Comparison of ENCODE assay signal across 9 cellular contexts in genomic region chr16:12459401-12459791, GRCh38.
DNase-seq lines count a peak whose midpoint lies in the region; ATAC-seq and TF ChIP-seq lines count a peak whose summit lies in the region.
"Had no signal": no experiment of that assay in that cellular context is flagged by ENCODE, and none has a peak within 500 bp of the region (broad histone marks: within the 10 kb centered on the region; RNA-seq: fewer than 3 reads in every experiment).

No MANE protein-coding gene starts in this region.

- no peak overlapping the region for H2AFZ ChIP-seq in neural progenitor cell (replicated peaks)

- H3K9me3 Mint-ChIP-seq in neural progenitor cell = no peaks in the 10 kb centered on the region

- WGBS in sigmoid colon, 2 donors = 60 to 86% methylated on average over 7 of the region's 7 CpGs

- ATAC-seq in GM19043 (IDR thresholded peaks at IDR 0.05; ENCODE audit: low read depth, unreplicated experiment) = peak; percentile 48
- ATAC-seq in GM18517 (IDR thresholded peaks at IDR 0.05; ENCODE audit: unreplicated experiment) = no peak

- H3K9me3 ChIP-seq in duodenal mucosa (ENCODE audit: control insufficient read depth in 1 of 2, low read length in 2 of 2) (no peaks in the 10 kb centered on the region), sigmoid colon (no peaks in the 10 kb centered on the region), neural progenitor cell (ENCODE audit: low read depth) (no peaks in the 10 kb centered on the region), HAP-1 (no peaks in the 10 kb centered on the region)

- no peak for TF ChIP-seq EP300 in sigmoid colon (IDR thresholded peaks at IDR 0.05)

- DNase-seq in Kasumi-1 (lab: John Stamatoyannopoulos, UW) (peak; percentile 47 to 48), sigmoid colon (peak; percentile 75), neural progenitor cell (ENCODE audit: low spot score) (no peak), HAP-1 (ENCODE audit: low spot score in 2 of 2) (no peak)
- no peak for DNase-seq in effector CD8-positive, alpha-beta T cell (lab: John Stamatoyannopoulos, UW)
- DNase-seq: SHP77 treated with DMSO at 0.1 percent for 48 hours had no signal

- H3K27me3 ChIP-seq in duodenal mucosa (ENCODE audit: control insufficient read depth in 1 of 2, insufficient read depth in 2 of 2, low read length in 2 of 2) = no peaks in the 10 kb centered on the region
- no peaks in the 10 kb centered on the region for H3K27me3 ChIP-seq in sigmoid colon
- H3K27me3 ChIP-seq in neural progenitor cell = no peaks in the 10 kb centered on the region
- H3K27me3 ChIP-seq in HAP-1 (ENCODE audit: low read depth) = no peaks in the 10 kb centered on the region

- no peaks in the 10 kb centered on the region for H3K36me3 Mint-ChIP-seq in neural progenitor cell

- peaks cover 0 to 8% of the 10 kb centered on the region in 2 donors for H3K4me1 ChIP-seq in duodenal mucosa (ENCODE audit: control insufficient read depth in 1 of 2, insufficient read depth in 2 of 2, low read length in 2 of 2)
- no peaks in the 10 kb centered on the region for H3K4me1 ChIP-seq in sigmoid colon
- H3K4me1 ChIP-seq in neural progenitor cell = no peaks in the 10 kb centered on the region
- no peaks in the 10 kb centered on the region for H3K4me1 ChIP-seq in HAP-1

- no peaks in the 10 kb centered on the region for H3K79me2 ChIP-seq in neural progenitor cell (ENCODE audit: low read depth)

- H3K27me3 Mint-ChIP-seq in neural progenitor cell (ENCODE audit: insufficient read depth, low read depth) = peaks cover 2% of the 10 kb centered on the region

- TF ChIP-seq POLR2A in sigmoid colon (IDR thresholded peaks at IDR 0.05) = no peak

- in situ Hi-C loops in HAP-1 (cut with MboI; ENCODE audit: low sequenced_read_pairs) = no loop called here

- no peak overlapping the region for H3K27ac Mint-ChIP-seq in neural progenitor cell

- TF ChIP-seq CTCF in sigmoid colon (IDR thresholded peaks at IDR 0.05) (no peak), neural progenitor cell (IDR thresholded peaks at IDR 0.05) (no peak)

- H3K27ac ChIP-seq in duodenal mucosa (ENCODE audit: low read depth, low read length) (peak overlapping the region; percentile 47), sigmoid colon (no peak overlapping the region), neural progenitor cell (no peak overlapping the region)

- H3F3A ChIP-seq in neural progenitor cell (ENCODE audit: low read depth) = no peaks in the 10 kb centered on the region

- H3K4me3 ChIP-seq in duodenal mucosa (ENCODE audit: low read depth in 1 of 2, low read length in 2 of 2) (no peak overlapping the region), sigmoid colon (no peak overlapping the region), neural progenitor cell (no peak overlapping the region), HAP-1 (no peak overlapping the region)

- H3K36me3 ChIP-seq in duodenal mucosa (ENCODE audit: control insufficient read depth in 1 of 2, insufficient read depth in 2 of 2, low read length in 2 of 2) (no peaks in the 10 kb centered on the region), sigmoid colon (no peaks in the 10 kb centered on the region), neural progenitor cell (no peaks in the 10 kb centered on the region), HAP-1 (replicated peaks) (no peaks in the 10 kb centered on the region)

- H3K4me2 ChIP-seq in neural progenitor cell = no peak overlapping the region

- peaks cover 4% of the 10 kb centered on the region for H3K4me1 Mint-ChIP-seq in neural progenitor cell

- intact Hi-C loops in sigmoid colon (cut with DNase I) = loop anchor here (10.0 kb wide), 1 partner anchor 355 kb away; no protein-coding TSS in a partner anchor

- H3K9ac ChIP-seq in duodenal mucosa (ENCODE audit: low read depth in 1 of 2, low read length in 2 of 2) (no peak overlapping the region), neural progenitor cell (no peak overlapping the region)

- H4K20me1 ChIP-seq in neural progenitor cell (ENCODE audit: low read depth) = no peaks in the 10 kb centered on the region

- no peak overlapping the region for H3K4me3 Mint-ChIP-seq in neural progenitor cell

Comparison
In these comparisons a context has a peak if more than half of its experiments do, and no peak if none do; other contexts are left out.
1. DNase-seq: peak in Kasumi-1 (2 of 2) and sigmoid colon (single experiment); none in neural progenitor cell (single experiment), HAP-1 (0 of 2) and effector CD8-positive, alpha-beta T cell (single experiment).